ENCODE assay signal across 14 cellular contexts in genomic region chr6:62390413-62390812, GRCh38.
"Had no signal": no experiment of that assay in that cellular context is flagged by ENCODE, and none has a peak within 500 bp of the region (broad histone marks: within the 10 kb centered on the region; RNA-seq: fewer than 3 reads in every experiment).

No MANE protein-coding gene starts in this region.

- H3K4me3 Mint-ChIP-seq: activated CD4-positive, alpha-beta T cell treated with anti-CD3 and anti-CD28 coated beads, Interleukin-2, amount 10 ng/mL, durations not matched to agents 24 days and 14 days; activated naive CD4-positive, alpha-beta T cell treated with anti-CD3 and anti-CD28 coated beads, Interleukin-2, amount 10 ng/mL, durations not matched to agents 7 days and 5 days; neural crest cell; stimulated activated naive CD8-positive, alpha-beta T cell treated with anti-CD3 and anti-CD28 coated beads, Interleukin-15, amount 100 ng/mL, for 72 hours had no signal

- H3K27ac ChIP-seq: adrenal gland, colonic mucosa, gastroesophageal sphincter, testis, upper lobe of right lung had no signal

- H3K9me3 ChIP-seq: adrenal gland, colonic mucosa, gastroesophageal sphincter, testis, upper lobe of right lung had no signal

- ATAC-seq: gastroesophageal sphincter; stimulated activated naive CD8-positive, alpha-beta T cell treated with anti-CD3 and anti-CD28 coated beads, Interleukin-15, amount 100 ng/mL, for 72 hours; upper lobe of right lung had no signal

- H3K27me3 ChIP-seq: adrenal gland, colonic mucosa, gastroesophageal sphincter, testis, upper lobe of right lung had no signal

- H3K4me1 ChIP-seq: adrenal gland, colonic mucosa, gastroesophageal sphincter, testis, upper lobe of right lung had no signal

- H3K4me1 Mint-ChIP-seq: activated CD4-positive, alpha-beta T cell treated with anti-CD3 and anti-CD28 coated beads, Interleukin-2, amount 10 ng/mL, durations not matched to agents 24 days and 14 days; activated naive CD4-positive, alpha-beta T cell treated with anti-CD3 and anti-CD28 coated beads, Interleukin-2, amount 10 ng/mL, durations not matched to agents 7 days and 5 days; neural crest cell; stimulated activated naive CD8-positive, alpha-beta T cell treated with anti-CD3 and anti-CD28 coated beads, Interleukin-15, amount 100 ng/mL, for 72 hours had no signal

- H3K27ac Mint-ChIP-seq: activated CD4-positive, alpha-beta T cell treated with anti-CD3 and anti-CD28 coated beads, Interleukin-2, amount 10 ng/mL, durations not matched to agents 24 days and 14 days; activated naive CD4-positive, alpha-beta T cell treated with anti-CD3 and anti-CD28 coated beads, Interleukin-2, amount 10 ng/mL, durations not matched to agents 7 days and 5 days; activated T-helper 2 cell treated with anti-CD3 and anti-CD28 coated beads, Interferon-gamma antibody, Interleukin-2, Interleukin-4, amounts not matched to agents 10 μg/mL and 5 μg/mL and 100 μg/mL, durations not matched to agents 14 hours and 24 hours and 36 hours; stimulated activated naive CD8-positive, alpha-beta T cell treated with anti-CD3 and anti-CD28 coated beads, Interleukin-15, amount 100 ng/mL, for 72 hours had no signal

- H3K4me3 ChIP-seq: adrenal gland, colonic mucosa, gastroesophageal sphincter, testis, upper lobe of right lung had no signal

- H3K36me3 Mint-ChIP-seq: activated naive CD4-positive, alpha-beta T cell treated with anti-CD3 and anti-CD28 coated beads, Interleukin-2, amount 10 ng/mL, durations not matched to agents 7 days and 5 days had no signal

- H3K9me3 Mint-ChIP-seq: activated CD4-positive, alpha-beta T cell treated with anti-CD3 and anti-CD28 coated beads, Interleukin-2, amount 10 ng/mL, durations not matched to agents 24 days and 14 days; neural crest cell had no signal

- H3K27me3 Mint-ChIP-seq: activated CD4-positive, alpha-beta T cell treated with anti-CD3 and anti-CD28 coated beads, Interleukin-2, amount 10 ng/mL, durations not matched to agents 24 days and 14 days; activated naive CD4-positive, alpha-beta T cell treated with anti-CD3 and anti-CD28 coated beads, Interleukin-2, amount 10 ng/mL, durations not matched to agents 7 days and 5 days; stimulated activated naive CD8-positive, alpha-beta T cell treated with anti-CD3 and anti-CD28 coated beads, Interleukin-15, amount 100 ng/mL, for 72 hours had no signal

- H3K36me3 ChIP-seq: adrenal gland, colonic mucosa, gastroesophageal sphincter, upper lobe of right lung had no signal

- DNase-seq: activated CD4-positive, alpha-beta T cell treated with anti-CD3 and anti-CD28 coated beads, Interleukin-2, amount 10 ng/mL, durations not matched to agents 24 days and 14 days; activated CD8-positive, alpha-beta memory T cell treated with anti-CD3 and anti-CD28 coated beads for 24 hours; activated naive CD4-positive, alpha-beta T cell treated with anti-CD3 and anti-CD28 coated beads, Interleukin-2, amount 10 ng/mL, durations not matched to agents 7 days and 5 days; adrenal gland; caudate nucleus; colonic mucosa; stimulated activated CD4-positive, alpha-beta T cell treated with anti-CD3 and anti-CD28 coated beads, Interleukin-4, amount 100 ng/mL, for 1 hour; stimulated activated CD8-positive, alpha-beta memory T cell treated with anti-CD3 and anti-CD28 coated beads, Interleukin-4, amount 100 ng/mL, for 48 hours; stimulated activated naive CD8-positive, alpha-beta T cell treated with anti-CD3 and anti-CD28 coated beads, Interleukin-15, amount 100 ng/mL, for 72 hours; testis; upper lobe of right lung had no signal
